5 cellular contexts compared by ENCODE assay signal in the genomic region with DNA sequence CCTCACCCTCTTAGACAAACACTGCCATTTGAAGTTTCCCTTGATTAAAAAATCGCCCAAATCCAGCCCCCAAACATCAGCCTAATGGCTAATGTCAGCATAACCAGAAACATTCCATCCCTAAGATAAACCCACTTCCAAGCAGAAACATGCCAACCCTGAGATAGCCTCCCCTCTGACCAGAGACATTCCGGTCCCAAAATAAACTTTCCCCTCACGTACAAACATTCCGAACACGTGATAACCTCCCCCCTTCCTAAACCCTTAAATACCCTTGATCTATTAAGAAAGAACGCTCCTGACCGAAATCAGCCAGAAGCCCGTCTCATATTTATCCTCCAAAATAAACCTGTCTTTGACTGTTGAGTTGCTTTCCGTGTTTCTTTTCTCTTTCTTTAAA.
"Had no signal": no experiment of that assay in that cellular context is flagged by ENCODE, and none has a peak within 500 bp of the region (broad histone marks: within the 10 kb centered on the region; RNA-seq: fewer than 3 reads in every experiment).

No MANE protein-coding gene starts in this region.

- H3K27ac ChIP-seq: HL-60 had no signal

- H2AFZ ChIP-seq: GM23338 had no signal

- H3K4me3 ChIP-seq: GM23338 had no signal

- DNase-seq: H9, HCEC 1CT had no signal

- ATAC-seq: GM23338, HepG2 had no signal

- H3K4me2 ChIP-seq: GM23338 had no signal
